Comparison of ENCODE assay signal across 10 cellular contexts in the genomic region with DNA sequence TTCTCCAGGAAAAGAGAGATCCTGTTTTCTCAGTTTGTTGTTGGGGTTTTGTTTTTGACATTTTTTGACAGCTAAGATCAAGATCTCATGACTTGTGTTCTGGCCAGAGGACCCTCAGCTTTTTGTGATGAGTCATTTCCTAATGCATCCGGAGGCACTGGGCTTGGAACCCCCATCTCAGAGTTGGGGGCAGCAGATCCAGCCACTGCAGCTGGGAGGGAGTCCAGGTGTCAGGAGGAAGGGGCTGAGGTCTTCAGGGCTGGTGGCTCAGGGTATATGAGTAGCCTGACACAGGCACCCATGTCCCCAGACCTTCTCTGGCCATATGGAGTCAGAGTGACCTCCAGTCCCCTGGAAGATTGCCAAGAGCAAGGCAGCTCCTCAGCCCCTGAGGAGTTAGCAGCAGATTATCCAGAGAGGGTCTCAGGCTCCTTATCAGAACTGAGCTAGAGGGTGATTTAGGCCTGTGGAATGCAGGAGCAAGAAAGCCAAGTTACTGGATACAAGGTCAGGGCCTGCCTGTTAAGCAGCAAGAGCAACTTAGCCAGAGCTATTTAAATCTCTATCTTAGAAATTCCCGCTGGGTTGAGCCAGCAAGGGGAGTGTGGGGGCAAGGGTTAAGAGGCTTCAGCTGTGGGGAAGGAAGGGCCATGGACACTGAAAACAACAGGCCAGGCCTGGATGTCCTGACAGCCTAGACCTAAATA.
DNase-seq lines count a peak whose midpoint lies in the region; ATAC-seq and TF ChIP-seq lines count a peak whose summit lies in the region.
"Had no signal": no experiment of that assay in that cellular context is flagged by ENCODE, and none has a peak within 500 bp of the region (broad histone marks: within the 10 kb centered on the region; RNA-seq: fewer than 3 reads in every experiment).

No MANE protein-coding gene starts in this region.

- H3K27me3 ChIP-seq in HUES6 (ENCODE audit: control insufficient read depth, insufficient read depth, low read length) (no peaks in the 10 kb centered on the region), testis (no peaks in the 10 kb centered on the region)

- DNase-seq in chondrocyte (ENCODE audit: low spot score) (no peak), kidney glomerular epithelial cell (lab: John Stamatoyannopoulos, UW) (peak; percentile 69), testis (peak; percentile 81), KG1 (lab: John Stamatoyannopoulos, UW) (no peak), DMS153 treated with DMSO at 0.1 percent for 48 hours (lab: John Stamatoyannopoulos, UW; ENCODE audit: unreplicated experiment) (no peak)
- no peak for DNase-seq in activated CD4-positive, alpha-beta T cell treated with anti-CD3 and anti-CD28 coated beads for 36 hours
- DNase-seq: GOT3 had no signal

- peaks cover 42% of the 10 kb centered on the region for H3K4me1 ChIP-seq in HUES6 (ENCODE audit: control insufficient read depth, insufficient read depth, low read length)
- peaks cover 44% of the 10 kb centered on the region for H3K4me1 ChIP-seq in testis

- H3K4me1 Mint-ChIP-seq in chondrocyte (ENCODE audit: low read depth), result peaks cover 54% of the 10 kb centered on the region
- no peaks in the 10 kb centered on the region for H3K4me1 Mint-ChIP-seq in activated CD4-positive, alpha-beta T cell treated with anti-CD3 and anti-CD28 coated beads for 36 hours

- no peak for ATAC-seq in HG02885 (IDR thresholded peaks at IDR 0.05; ENCODE audit: poor library complexity, unreplicated experiment)
- no peak for ATAC-seq in activated CD4-positive, alpha-beta T cell treated with anti-CD3 and anti-CD28 coated beads for 36 hours
- ATAC-seq: activated CD4-positive, CD25-positive, alpha-beta regulatory T cell treated with anti-CD3 and anti-CD28 coated beads, Interleukin-2, amount 50 U/mL, for 24 hours had no signal

- no peaks in the 10 kb centered on the region for H3K9me3 Mint-ChIP-seq in chondrocyte (ENCODE audit: low read depth)
- no peaks in the 10 kb centered on the region for H3K9me3 Mint-ChIP-seq in activated CD4-positive, alpha-beta T cell treated with anti-CD3 and anti-CD28 coated beads for 36 hours (ENCODE audit: low read depth)

- H3K9me3 ChIP-seq in HUES6 (ENCODE audit: control insufficient read depth, insufficient read depth, low read depth, low read length) (no peaks in the 10 kb centered on the region), testis (no peaks in the 10 kb centered on the region)

- peaks cover 2% of the 10 kb centered on the region for H3K36me3 Mint-ChIP-seq in chondrocyte (ENCODE audit: low read depth)
- H3K36me3 Mint-ChIP-seq in activated CD4-positive, alpha-beta T cell treated with anti-CD3 and anti-CD28 coated beads for 36 hours (ENCODE audit: low read depth), result no peaks in the 10 kb centered on the region

- TF ChIP-seq CTCF in chondrocyte (IDR thresholded peaks at IDR 0.05), result no peak
- no peak for TF ChIP-seq CTCF in testis (IDR thresholded peaks at IDR 0.05)

- peak overlapping the region; percentile 43 for H3K9ac ChIP-seq in HUES6 (ENCODE audit: low read length)

- CTCF ChIA-PET in activated CD4-positive, alpha-beta T cell treated with anti-CD3 and anti-CD28 coated beads for 36 hours (lab: Charles Lee), result interaction anchor here (0.7 kb wide), 1 partner anchor 56 kb away, joined by 4 read pairs; no protein-coding TSS in a partner anchor

- H3K27ac ChIP-seq in HUES6 (ENCODE audit: low read depth, low read length) (peak overlapping the region; percentile 71; the same call in 1 of the 2 replicates), testis (peak overlapping the region; percentile 0 to 9)

- H3K36me3 ChIP-seq in HUES6 (ENCODE audit: control insufficient read depth, insufficient read depth, low read length), result no peaks in the 10 kb centered on the region
- H3K36me3 ChIP-seq in testis (ENCODE audit: low read depth, missing control alignments), result no peaks in the 10 kb centered on the region

- H3K27me3 Mint-ChIP-seq in chondrocyte (ENCODE audit: low read depth), result no peaks in the 10 kb centered on the region
- no peaks in the 10 kb centered on the region for H3K27me3 Mint-ChIP-seq in activated CD4-positive, alpha-beta T cell treated with anti-CD3 and anti-CD28 coated beads for 36 hours

- POLR2A ChIA-PET in activated CD4-positive, alpha-beta T cell treated with anti-CD3 and anti-CD28 coated beads for 36 hours (lab: Charles Lee), result no interaction called here

- H3K4me3 ChIP-seq in HUES6 (ENCODE audit: low read depth, low read length) (no peak overlapping the region), testis (no peak overlapping the region)

- WGBS in testis, 2 donors, result 31 to 38% methylated on average over 2 of the region's 2 CpGs

- peak overlapping the region; percentile 58 for H3K27ac Mint-ChIP-seq in chondrocyte (ENCODE audit: unreplicated experiment)
- H3K27ac Mint-ChIP-seq in activated CD4-positive, alpha-beta T cell treated with anti-CD3 and anti-CD28 coated beads for 36 hours, result no peak overlapping the region

- intact Hi-C loops in testis (cut with DNase I; ENCODE audit: low total_unique reads), result no loop called here
- intact Hi-C loops in activated CD4-positive, alpha-beta T cell treated with anti-CD3 and anti-CD28 coated beads for 36 hours (cut with DNase I, micrococcal nuclease), result no loop called here

- no peak for TF ChIP-seq POLR2A in testis (IDR thresholded peaks at IDR 0.05)

- no peak overlapping the region for H3K4me3 Mint-ChIP-seq in chondrocyte (ENCODE audit: unreplicated experiment)
- H3K4me3 Mint-ChIP-seq in activated CD4-positive, alpha-beta T cell treated with anti-CD3 and anti-CD28 coated beads for 36 hours, result no peak overlapping the region

Comparison
In these comparisons a context has a peak if more than half of its experiments do, and no peak if none do; other contexts are left out.
1. DNase-seq: peak in kidney glomerular epithelial cell (single experiment) and testis (single experiment); none in chondrocyte (single experiment), KG1 (single experiment), DMS153 treated with DMSO at 0.1 percent for 48 hours (single experiment) and activated CD4-positive, alpha-beta T cell treated with anti-CD3 and anti-CD28 coated beads for 36 hours (single experiment).